In genomic region chr22:23184100-23184763, GRCh38 we compare ENCODE assay signal across 1 cellular context.
TF ChIP-seq lines count a peak whose summit lies in the region.

No MANE protein-coding gene starts in this region.

TF ChIP-seq in HepG2, 621 proteins besides CTCF, POLR2A, EP300 and RAD21:
- TF ChIP-seq ZNF121 (CRISPR knock-in tag; IDR thresholded peaks at IDR 0.05) (0 out of 2 replicates have a peak, but pooled peaks have one; percentile 53), HNF4G (IDR thresholded peaks at IDR 0.05; ENCODE audit: borderline replicate concordance, low read depth, low read length) (peak; percentile 58), HNF4G (CRISPR knock-in tag; IDR thresholded peaks at IDR 0.05; ENCODE audit: borderline replicate concordance, low read depth) (no peak), HNF4A (CRISPR knock-in tag; IDR thresholded peaks at IDR 0.05) (peak; percentile 58), ZNF83 (CRISPR knock-in tag; IDR thresholded peaks at IDR 0.05; ENCODE audit: borderline replicate concordance) (no peak), RBAK (CRISPR knock-in tag; IDR thresholded peaks at IDR 0.05) (peak; percentile 99), ZNF850 (CRISPR knock-in tag; conservative IDR thresholded peaks at IDR 0.05) (no peak)
TF ChIP-seq in HepG2: peak in this region for 4.
